In the genomic region with DNA sequence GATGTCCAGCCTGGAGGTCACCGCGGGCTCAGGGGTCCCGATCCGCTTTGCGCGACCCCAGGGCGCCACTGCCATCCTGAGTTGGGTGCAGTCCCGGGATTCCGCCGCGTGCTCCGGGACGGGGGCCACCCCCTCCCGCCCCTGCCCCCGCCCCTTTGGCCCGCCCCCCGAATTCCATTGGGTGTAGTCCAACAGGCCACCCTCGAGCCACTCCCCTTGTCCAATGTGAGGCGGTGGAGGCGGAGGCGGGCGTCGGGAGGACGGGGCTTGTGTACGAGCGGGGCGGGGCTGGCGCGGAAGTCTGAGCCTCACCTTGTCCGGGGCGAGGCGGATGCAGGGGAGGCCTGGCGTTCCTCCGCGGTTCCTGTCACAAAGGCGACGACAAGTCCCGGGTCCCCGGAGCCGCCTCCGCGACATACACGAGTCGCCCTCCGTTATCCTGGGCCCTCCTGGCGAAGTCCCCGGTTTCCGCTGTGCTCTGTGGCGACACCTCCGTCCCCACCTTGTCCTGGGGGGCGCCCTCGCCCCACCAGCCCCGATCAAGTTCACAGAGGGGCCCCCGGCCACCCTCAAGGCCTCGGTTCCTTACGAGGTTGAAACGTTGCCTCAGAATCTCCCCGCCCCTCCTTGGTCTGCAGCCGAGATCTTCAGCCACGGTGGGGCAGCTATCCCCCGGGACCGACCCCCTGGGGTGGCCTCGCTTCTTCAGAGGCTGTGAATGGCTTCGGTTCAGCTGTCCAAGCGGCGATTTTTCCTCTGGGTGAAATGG, we compare ENCODE assay signal across 1 cellular context.
A peak's percentile ranks its signal among the peaks of the same experiment; 100 is the strongest.
TF ChIP-seq lines count a peak whose summit lies in the region.

No MANE protein-coding gene starts in this region.

TF ChIP-seq in HEK293, 187 proteins besides CTCF, POLR2A, EP300 and RAD21 (continued from another document):
- TF ChIP-seq, protein P1, sequence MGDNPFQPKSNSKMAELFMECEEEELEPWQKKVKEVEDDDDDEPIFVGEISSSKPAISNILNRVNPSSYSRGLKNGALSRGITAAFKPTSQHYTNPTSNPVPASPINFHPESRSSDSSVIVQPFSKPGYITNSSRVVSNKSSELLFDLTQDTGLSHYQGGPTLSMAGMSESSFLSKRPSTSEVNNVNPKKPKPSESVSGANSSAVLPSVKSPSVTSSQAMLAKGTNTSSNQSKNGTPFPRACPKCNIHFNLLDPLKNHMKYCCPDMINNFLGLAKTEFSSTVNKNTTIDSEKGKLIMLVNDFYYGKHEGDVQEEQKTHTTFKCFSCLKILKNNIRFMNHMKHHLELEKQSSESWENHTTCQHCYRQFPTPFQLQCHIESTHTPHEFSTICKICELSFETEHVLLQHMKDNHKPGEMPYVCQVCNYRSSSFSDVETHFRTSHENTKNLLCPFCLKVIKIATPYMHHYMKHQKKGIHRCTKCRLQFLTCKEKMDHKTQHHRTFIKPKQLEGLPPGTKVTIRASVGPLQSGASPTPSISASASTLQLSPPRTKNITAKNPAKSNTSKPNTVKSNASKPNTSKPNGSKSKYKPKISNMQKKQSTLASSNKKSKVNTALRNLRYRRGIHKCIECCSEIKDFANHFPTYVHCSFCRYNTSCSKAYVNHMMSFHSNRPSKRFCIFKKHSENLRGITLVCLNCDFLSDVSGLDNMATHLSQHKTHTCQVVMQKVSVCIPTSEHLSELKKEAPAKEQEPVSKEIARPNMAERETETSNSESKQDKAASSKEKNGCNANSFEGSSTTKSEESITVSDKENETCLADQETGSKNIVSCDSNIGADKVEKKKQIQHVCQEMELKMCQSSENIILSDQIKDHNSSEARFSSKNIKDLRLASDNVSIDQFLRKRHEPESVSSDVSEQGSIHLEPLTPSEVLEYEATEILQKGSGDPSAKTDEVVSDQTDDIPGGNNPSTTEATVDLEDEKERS (tag by site-specific recombination; IDR thresholded peaks at IDR 0.05): no peak
- TF ChIP-seq, protein P2, sequence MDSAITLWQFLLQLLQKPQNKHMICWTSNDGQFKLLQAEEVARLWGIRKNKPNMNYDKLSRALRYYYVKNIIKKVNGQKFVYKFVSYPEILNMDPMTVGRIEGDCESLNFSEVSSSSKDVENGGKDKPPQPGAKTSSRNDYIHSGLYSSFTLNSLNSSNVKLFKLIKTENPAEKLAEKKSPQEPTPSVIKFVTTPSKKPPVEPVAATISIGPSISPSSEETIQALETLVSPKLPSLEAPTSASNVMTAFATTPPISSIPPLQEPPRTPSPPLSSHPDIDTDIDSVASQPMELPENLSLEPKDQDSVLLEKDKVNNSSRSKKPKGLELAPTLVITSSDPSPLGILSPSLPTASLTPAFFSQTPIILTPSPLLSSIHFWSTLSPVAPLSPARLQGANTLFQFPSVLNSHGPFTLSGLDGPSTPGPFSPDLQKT (IDR thresholded peaks at IDR 0.05; ENCODE audit: borderline replicate concordance, low read depth, low read length): no peak
- TF ChIP-seq OVOL3 (tag by site-specific recombination; IDR thresholded peaks at IDR 0.05) (no peak), ZNF777 (tag by site-specific recombination; IDR thresholded peaks at IDR 0.05; ENCODE audit: borderline replicate concordance) (no peak), IKZF3 (tag by site-specific recombination; IDR thresholded peaks at IDR 0.05) (peak; percentile 92), TCF7L2 (IDR thresholded peaks at IDR 0.05; ENCODE audit: borderline replicate concordance, low read depth, low read length) (no peak), BCL11A (tag by site-specific recombination; IDR thresholded peaks at IDR 0.05; ENCODE audit: low read depth) (no peak), ZNF140 (tag by site-specific recombination; IDR thresholded peaks at IDR 0.05) (no peak), ZNF560 (tag by site-specific recombination; IDR thresholded peaks at IDR 0.05; ENCODE audit: borderline replicate concordance) (no peak), ZNF16 (tag by site-specific recombination; IDR thresholded peaks at IDR 0.05; ENCODE audit: low read depth) (no peak), KLF9 (tag by site-specific recombination; IDR thresholded peaks at IDR 0.05; ENCODE audit: low read depth) (peak; percentile 52), ZNF544 (tag by site-specific recombination; IDR thresholded peaks at IDR 0.05) (no peak), ZNF157 (tag by site-specific recombination; IDR thresholded peaks at IDR 0.05) (no peak), SCRT1 (tag by site-specific recombination; IDR thresholded peaks at IDR 0.05; ENCODE audit: borderline replicate concordance) (no peak), ZNF843 (tag by site-specific recombination; IDR thresholded peaks at IDR 0.05) (peak; percentile 27; the same call in 1 of the 2 replicates), EGR2 (tag by site-specific recombination; IDR thresholded peaks at IDR 0.05; ENCODE audit: low read depth) (no peak), ZBTB48 (tag by site-specific recombination; IDR thresholded peaks at IDR 0.05) (peak; percentile 69), ZNF571 (tag by site-specific recombination; IDR thresholded peaks at IDR 0.05) (no peak), ZNF169 (tag by site-specific recombination; IDR thresholded peaks at IDR 0.05) (no peak), SP7 (tag by site-specific recombination; IDR thresholded peaks at IDR 0.05) (peak; percentile 60; the same call in 1 of the 2 replicates), ZNF394 (tag by site-specific recombination; IDR thresholded peaks at IDR 0.05; ENCODE audit: borderline replicate concordance) (no peak), ZNF48 (tag by site-specific recombination; IDR thresholded peaks at IDR 0.05) (no peak), KLF10 (tag by site-specific recombination; IDR thresholded peaks at IDR 0.05) (peak; percentile 31; the same call in 1 of the 2 replicates), ZBTB8A (tag by site-specific recombination; IDR thresholded peaks at IDR 0.05) (peak; percentile 79), ZXDB (tag by site-specific recombination; IDR thresholded peaks at IDR 0.05) (peak; percentile 64; the same call in 1 of the 2 replicates), ZNF677 (tag by site-specific recombination; IDR thresholded peaks at IDR 0.05) (no peak), BCL11B (tag by site-specific recombination; IDR thresholded peaks at IDR 0.05; ENCODE audit: low read depth) (no peak), ZFP41 (tag by site-specific recombination; IDR thresholded peaks at IDR 0.05; ENCODE audit: borderline replicate concordance) (no peak)
- TF ChIP-seq, protein P3, sequence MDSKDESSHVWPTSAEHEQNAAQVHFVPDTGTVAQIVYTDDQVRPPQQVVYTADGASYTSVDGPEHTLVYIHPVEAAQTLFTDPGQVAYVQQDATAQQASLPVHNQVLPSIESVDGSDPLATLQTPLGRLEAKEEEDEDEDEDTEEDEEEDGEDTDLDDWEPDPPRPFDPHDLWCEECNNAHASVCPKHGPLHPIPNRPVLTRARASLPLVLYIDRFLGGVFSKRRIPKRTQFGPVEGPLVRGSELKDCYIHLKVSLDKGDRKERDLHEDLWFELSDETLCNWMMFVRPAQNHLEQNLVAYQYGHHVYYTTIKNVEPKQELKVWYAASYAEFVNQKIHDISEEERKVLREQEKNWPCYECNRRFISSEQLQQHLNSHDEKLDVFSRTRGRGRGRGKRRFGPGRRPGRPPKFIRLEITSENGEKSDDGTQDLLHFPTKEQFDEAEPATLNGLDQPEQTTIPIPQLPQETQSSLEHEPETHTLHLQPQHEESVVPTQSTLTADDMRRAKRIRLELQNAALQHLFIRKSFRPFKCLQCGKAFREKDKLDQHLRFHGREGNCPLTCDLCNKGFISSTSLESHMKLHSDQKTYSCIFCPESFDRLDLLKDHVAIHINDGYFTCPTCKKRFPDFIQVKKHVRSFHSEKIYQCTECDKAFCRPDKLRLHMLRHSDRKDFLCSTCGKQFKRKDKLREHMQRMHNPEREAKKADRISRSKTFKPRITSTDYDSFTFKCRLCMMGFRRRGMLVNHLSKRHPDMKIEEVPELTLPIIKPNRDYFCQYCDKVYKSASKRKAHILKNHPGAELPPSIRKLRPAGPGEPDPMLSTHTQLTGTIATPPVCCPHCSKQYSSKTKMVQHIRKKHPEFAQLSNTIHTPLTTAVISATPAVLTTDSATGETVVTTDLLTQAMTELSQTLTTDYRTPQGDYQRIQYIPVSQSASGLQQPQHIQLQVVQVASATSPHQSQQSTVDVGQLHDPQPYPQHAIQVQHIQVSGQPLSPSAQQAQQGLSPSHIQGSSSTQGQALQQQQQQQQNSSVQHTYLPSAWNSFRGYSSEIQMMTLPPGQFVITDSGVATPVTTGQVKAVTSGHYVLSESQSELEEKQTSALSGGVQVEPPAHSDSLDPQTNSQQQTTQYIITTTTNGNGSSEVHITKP (tag by site-specific recombination; IDR thresholded peaks at IDR 0.05): peak; percentile 80
- TF ChIP-seq, protein P4, sequence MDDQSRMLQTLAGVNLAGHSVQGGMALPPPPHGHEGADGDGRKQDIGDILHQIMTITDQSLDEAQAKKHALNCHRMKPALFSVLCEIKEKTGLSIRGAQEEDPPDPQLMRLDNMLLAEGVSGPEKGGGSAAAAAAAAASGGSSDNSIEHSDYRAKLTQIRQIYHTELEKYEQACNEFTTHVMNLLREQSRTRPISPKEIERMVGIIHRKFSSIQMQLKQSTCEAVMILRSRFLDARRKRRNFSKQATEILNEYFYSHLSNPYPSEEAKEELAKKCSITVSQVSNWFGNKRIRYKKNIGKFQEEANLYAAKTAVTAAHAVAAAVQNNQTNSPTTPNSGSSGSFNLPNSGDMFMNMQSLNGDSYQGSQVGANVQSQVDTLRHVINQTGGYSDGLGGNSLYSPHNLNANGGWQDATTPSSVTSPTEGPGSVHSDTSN (CRISPR knock-in tag; IDR thresholded peaks at IDR 0.05): peak; percentile 44; the same call in 1 of the 2 replicates
- TF ChIP-seq, protein P5, sequence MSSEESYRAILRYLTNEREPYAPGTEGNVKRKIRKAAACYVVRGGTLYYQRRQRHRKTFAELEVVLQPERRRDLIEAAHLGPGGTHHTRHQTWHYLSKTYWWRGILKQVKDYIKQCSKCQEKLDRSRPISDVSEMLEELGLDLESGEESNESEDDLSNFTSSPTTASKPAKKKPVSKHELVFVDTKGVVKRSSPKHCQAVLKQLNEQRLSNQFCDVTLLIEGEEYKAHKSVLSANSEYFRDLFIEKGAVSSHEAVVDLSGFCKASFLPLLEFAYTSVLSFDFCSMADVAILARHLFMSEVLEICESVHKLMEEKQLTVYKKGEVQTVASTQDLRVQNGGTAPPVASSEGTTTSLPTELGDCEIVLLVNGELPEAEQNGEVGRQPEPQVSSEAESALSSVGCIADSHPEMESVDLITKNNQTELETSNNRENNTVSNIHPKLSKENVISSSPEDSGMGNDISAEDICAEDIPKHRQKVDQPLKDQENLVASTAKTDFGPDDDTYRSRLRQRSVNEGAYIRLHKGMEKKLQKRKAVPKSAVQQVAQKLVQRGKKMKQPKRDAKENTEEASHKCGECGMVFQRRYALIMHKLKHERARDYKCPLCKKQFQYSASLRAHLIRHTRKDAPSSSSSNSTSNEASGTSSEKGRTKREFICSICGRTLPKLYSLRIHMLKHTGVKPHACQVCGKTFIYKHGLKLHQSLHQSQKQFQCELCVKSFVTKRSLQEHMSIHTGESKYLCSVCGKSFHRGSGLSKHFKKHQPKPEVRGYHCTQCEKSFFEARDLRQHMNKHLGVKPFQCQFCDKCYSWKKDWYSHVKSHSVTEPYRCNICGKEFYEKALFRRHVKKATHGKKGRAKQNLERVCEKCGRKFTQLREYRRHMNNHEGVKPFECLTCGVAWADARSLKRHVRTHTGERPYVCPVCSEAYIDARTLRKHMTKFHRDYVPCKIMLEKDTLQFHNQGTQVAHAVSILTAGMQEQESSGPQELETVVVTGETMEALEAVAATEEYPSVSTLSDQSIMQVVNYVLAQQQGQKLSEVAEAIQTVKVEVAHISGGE (tag by site-specific recombination; conservative IDR thresholded peaks at IDR 0.05; ENCODE audit: low read depth): peak; percentile 75
- TF ChIP-seq, protein P6, sequence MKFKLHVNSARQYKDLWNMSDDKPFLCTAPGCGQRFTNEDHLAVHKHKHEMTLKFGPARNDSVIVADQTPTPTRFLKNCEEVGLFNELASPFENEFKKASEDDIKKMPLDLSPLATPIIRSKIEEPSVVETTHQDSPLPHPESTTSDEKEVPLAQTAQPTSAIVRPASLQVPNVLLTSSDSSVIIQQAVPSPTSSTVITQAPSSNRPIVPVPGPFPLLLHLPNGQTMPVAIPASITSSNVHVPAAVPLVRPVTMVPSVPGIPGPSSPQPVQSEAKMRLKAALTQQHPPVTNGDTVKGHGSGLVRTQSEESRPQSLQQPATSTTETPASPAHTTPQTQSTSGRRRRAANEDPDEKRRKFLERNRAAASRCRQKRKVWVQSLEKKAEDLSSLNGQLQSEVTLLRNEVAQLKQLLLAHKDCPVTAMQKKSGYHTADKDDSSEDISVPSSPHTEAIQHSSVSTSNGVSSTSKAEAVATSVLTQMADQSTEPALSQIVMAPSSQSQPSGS (tag by site-specific recombination; IDR thresholded peaks at IDR 0.05; ENCODE audit: low read depth): no peak
- TF ChIP-seq, protein P7, sequence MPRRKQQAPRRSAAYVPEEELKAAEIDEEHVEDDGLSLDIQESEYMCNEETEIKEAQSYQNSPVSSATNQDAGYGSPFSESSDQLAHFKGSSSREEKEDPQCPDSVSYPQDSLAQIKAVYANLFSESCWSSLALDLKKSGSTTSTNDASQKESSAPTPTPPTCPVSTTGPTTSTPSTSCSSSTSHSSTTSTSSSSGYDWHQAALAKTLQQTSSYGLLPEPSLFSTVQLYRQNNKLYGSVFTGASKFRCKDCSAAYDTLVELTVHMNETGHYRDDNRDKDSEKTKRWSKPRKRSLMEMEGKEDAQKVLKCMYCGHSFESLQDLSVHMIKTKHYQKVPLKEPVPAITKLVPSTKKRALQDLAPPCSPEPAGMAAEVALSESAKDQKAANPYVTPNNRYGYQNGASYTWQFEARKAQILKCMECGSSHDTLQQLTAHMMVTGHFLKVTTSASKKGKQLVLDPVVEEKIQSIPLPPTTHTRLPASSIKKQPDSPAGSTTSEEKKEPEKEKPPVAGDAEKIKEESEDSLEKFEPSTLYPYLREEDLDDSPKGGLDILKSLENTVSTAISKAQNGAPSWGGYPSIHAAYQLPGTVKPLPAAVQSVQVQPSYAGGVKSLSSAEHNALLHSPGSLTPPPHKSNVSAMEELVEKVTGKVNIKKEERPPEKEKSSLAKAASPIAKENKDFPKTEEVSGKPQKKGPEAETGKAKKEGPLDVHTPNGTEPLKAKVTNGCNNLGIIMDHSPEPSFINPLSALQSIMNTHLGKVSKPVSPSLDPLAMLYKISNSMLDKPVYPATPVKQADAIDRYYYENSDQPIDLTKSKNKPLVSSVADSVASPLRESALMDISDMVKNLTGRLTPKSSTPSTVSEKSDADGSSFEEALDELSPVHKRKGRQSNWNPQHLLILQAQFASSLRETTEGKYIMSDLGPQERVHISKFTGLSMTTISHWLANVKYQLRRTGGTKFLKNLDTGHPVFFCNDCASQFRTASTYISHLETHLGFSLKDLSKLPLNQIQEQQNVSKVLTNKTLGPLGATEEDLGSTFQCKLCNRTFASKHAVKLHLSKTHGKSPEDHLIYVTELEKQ (tag by site-specific recombination; IDR thresholded peaks at IDR 0.05; ENCODE audit: borderline replicate concordance): 0 out of 2 replicates have a peak, but pooled peaks have one; percentile 50
